Comparison of ENCODE assay signal across 8 cellular contexts in the genomic region with DNA sequence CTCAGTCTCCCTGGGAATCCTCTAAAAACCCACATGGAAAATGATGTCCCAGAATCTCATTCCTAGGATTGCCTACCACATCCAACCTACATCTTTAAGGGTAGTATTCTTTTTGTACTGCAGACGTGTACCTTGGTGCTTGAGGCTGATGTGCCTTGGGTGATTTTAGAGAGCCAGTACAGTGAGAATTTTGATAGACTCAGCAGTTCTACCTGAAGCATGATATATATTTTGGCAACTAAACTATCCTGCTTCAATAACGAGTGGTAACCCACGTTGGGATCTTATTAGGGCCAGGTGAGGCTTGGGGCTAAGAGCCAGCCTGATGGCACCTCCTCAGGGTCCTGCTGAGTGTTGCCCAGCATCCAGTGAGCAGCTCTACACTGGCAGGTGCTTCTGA.
"Had no signal": no experiment of that assay in that cellular context is flagged by ENCODE, and none has a peak within 500 bp of the region (broad histone marks: within the 10 kb centered on the region; RNA-seq: fewer than 3 reads in every experiment).

No MANE protein-coding gene starts in this region.

- DNase-seq: GDM1, GF-D8 had no signal

- FAIRE-seq: G401.6, GM12878, GM12891, GM12892, GM18507, GM19239 had no signal

- ATAC-seq: GM12878 had no signal

- H3K4me3 ChIP-seq: GM12878 had no signal
